Comparison of ENCODE assay signal across 1 cellular context in the genomic region with DNA sequence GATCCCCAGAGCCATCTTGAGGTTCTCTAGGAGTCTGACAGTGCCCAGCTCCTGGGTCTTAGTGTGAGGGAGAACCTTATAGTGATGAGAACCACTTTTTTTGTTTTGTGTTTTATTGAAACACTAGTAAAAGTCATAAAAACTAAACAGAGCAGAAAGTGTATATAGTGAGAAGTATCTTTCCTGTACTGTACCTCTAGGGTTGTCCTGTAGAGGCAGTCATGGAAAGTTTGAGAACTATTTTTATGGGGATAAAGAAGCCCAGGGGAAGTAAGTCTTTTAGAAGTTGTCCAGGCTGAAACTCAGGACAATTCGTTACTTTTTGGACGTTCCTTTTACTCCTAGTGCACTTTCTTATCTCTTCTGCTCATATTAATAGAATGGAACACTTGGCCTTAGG.
TF ChIP-seq lines count a peak whose summit lies in the region.

No MANE protein-coding gene starts in this region.

TF ChIP-seq in HCT116, 20 proteins besides CTCF, POLR2A, EP300 and RAD21:
- no peak for TF ChIP-seq SP1 (IDR thresholded peaks at IDR 0.05; ENCODE audit: low read depth)
- no peak for TF ChIP-seq ZFX (IDR thresholded peaks at IDR 0.05)
- no peak for TF ChIP-seq CBX3 (IDR thresholded peaks at IDR 0.05; ENCODE audit: low read depth)
- no peak for TF ChIP-seq EZH2 (IDR thresholded peaks at IDR 0.05)
- TF ChIP-seq, protein P1, sequence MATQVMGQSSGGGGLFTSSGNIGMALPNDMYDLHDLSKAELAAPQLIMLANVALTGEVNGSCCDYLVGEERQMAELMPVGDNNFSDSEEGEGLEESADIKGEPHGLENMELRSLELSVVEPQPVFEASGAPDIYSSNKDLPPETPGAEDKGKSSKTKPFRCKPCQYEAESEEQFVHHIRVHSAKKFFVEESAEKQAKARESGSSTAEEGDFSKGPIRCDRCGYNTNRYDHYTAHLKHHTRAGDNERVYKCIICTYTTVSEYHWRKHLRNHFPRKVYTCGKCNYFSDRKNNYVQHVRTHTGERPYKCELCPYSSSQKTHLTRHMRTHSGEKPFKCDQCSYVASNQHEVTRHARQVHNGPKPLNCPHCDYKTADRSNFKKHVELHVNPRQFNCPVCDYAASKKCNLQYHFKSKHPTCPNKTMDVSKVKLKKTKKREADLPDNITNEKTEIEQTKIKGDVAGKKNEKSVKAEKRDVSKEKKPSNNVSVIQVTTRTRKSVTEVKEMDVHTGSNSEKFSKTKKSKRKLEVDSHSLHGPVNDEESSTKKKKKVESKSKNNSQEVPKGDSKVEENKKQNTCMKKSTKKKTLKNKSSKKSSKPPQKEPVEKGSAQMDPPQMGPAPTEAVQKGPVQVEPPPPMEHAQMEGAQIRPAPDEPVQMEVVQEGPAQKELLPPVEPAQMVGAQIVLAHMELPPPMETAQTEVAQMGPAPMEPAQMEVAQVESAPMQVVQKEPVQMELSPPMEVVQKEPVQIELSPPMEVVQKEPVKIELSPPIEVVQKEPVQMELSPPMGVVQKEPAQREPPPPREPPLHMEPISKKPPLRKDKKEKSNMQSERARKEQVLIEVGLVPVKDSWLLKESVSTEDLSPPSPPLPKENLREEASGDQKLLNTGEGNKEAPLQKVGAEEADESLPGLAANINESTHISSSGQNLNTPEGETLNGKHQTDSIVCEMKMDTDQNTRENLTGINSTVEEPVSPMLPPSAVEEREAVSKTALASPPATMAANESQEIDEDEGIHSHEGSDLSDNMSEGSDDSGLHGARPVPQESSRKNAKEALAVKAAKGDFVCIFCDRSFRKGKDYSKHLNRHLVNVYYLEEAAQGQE (IDR thresholded peaks at IDR 0.05; ENCODE audit: low read depth): no peak
- TF ChIP-seq EGR1 (IDR thresholded peaks at IDR 0.05; ENCODE audit: low read depth): no peak
- TF ChIP-seq JUND (IDR thresholded peaks at IDR 0.05): no peak
- no peak for TF ChIP-seq EZH2phosphoT487 (IDR thresholded peaks at IDR 0.05; ENCODE audit: borderline replicate concordance)
- TF ChIP-seq POLR2AphosphoS5 (IDR thresholded peaks at IDR 0.05; ENCODE audit: low read depth, low read length): no peak
- TF ChIP-seq TCF7L2 (IDR thresholded peaks at IDR 0.05; ENCODE audit: borderline replicate concordance, extremely low read depth, insufficient read depth, insufficient read length): no peak
TF ChIP-seq in HCT116: peak in this region for 0.
